8 cellular contexts compared by ENCODE assay signal in the genomic region with DNA sequence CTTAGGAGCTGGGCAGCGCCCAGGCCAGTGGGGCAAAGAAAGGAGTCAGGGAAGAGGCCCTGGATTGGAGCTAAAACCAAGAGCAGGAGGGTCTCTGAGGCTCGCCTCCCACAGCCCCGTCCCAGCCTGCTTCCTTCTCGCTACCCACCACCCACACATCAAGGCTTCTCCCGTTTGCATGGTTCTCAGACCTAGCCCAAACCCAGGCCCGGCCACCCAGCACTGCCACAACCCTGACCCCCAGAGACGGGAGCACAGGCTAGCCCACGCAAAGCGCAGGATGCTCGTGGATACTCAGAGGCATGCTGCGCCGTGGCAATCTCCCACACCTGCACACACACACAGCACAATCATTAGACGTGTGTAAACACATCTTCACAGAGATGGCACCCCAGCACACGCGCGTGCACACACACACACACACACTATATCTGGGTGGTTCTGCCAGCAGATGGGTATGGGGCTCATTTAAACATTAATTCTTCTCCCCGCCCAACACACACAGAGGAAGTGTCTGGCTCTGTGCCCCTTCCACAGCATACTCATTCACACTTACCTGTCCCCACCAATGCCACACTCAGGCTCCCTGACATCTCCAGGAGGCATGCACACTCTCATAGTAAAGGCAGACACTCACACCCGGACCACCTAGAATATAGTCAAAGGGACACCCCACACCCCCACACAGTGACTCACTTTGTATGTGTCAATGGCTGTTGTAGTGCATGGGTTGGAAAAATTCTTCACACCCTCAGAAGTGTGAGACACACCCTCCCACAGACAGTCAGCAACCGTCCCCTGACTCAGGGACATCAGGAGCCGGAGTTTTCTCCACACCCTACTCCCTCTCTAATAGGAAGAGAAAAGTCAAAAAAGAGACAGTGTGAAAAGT. TPM values are rescaled to one million over a fixed set of nuclear protein-coding genes. Genes with fewer than 3 reads are reported as not detected.
DNase-seq lines count a peak whose midpoint lies in the region; ATAC-seq and TF ChIP-seq lines count a peak whose summit lies in the region.

No MANE protein-coding gene starts in this region.

- no peak overlapping the region for H2AK5ac ChIP-seq in neuronal stem cell (ENCODE audit: low read depth, low read length)

- H2AFZ ChIP-seq in OCI-LY7 (ENCODE audit: low read length) (no peak overlapping the region), neuronal stem cell (ENCODE audit: low read length) (peak overlapping the region; percentile 99)

- H3K14ac ChIP-seq in neuronal stem cell (ENCODE audit: low read length) = no peak overlapping the region

- H4K91ac ChIP-seq in neuronal stem cell (ENCODE audit: low read depth, low read length, poor library complexity) = no peak overlapping the region

- H4K20me1 ChIP-seq in OCI-LY7 (ENCODE audit: insufficient read depth, low read length) = no peaks in the 10 kb centered on the region

- no peak overlapping the region for H3K4ac ChIP-seq in neuronal stem cell (ENCODE audit: low read length)

- WGBS in neuronal stem cell (ENCODE audit: extremely low coverage in 2 of 2, insufficient read length in 2 of 2, insufficient replicate concordance in 1 of 2), 2 donors = no CpG with 5 or more reads among the region's 20 CpGs
- WGBS in transverse colon (ENCODE audit: low coverage in 1 of 2), 2 donors = 37 to 40% methylated on average over 1 to 20 of the region's 20 CpGs

- TF ChIP-seq EP300 in transverse colon (IDR thresholded peaks at IDR 0.05; ENCODE audit: low read depth) = no peak

- in situ Hi-C loops in brain microvascular endothelial cell (cut with HindIII; ENCODE audit: low pct_ligation_motif_present, low sequenced_read_pairs) (no loop called here), transverse colon (cut with MboI; ENCODE audit: low pct_ligation_motif_present in 1 of 4, low pct_unique_long_range_greater_than_20kb in 1 of 4, low sequenced_read_pairs in 3 of 4) (no loop called here)

- H3K27me3 ChIP-seq in brain microvascular endothelial cell (replicated peaks) (no peaks in the 10 kb centered on the region), neuronal stem cell (ENCODE audit: control insufficient read depth in 3 of 3, insufficient read depth in 3 of 3, low read depth in 1 of 3, low read length in 3 of 3) (peaks cover 0 to 27% (median 0%) of the 10 kb centered on the region in 3 experiments), transverse colon (no peaks in the 10 kb centered on the region)

- H3K9me2 ChIP-seq in OCI-LY7 (ENCODE audit: insufficient read depth, low read length) = no peaks in the 10 kb centered on the region

- POLR2A ChIA-PET in OCI-LY7 (lab: Charles Lee) = interaction anchor here (0.6 to 1.4 kb wide), 2 partner anchors 11 to 38 kb away, joined by 3 read pairs; no protein-coding TSS in a partner anchor

- H4K8ac ChIP-seq in neuronal stem cell (ENCODE audit: low read depth, low read length) = no peak overlapping the region

- H3K36me3 ChIP-seq in OCI-LY7 (ENCODE audit: insufficient read depth, low read length) (no peaks in the 10 kb centered on the region), brain microvascular endothelial cell (replicated peaks) (no peaks in the 10 kb centered on the region), neuronal stem cell (replicated peaks in 1 of 2; ENCODE audit: control insufficient read depth in 2 of 2, insufficient read depth in 2 of 2, low read length in 2 of 2) (no peaks in the 10 kb centered on the region), transverse colon (no peaks in the 10 kb centered on the region)

- H3K4me1 ChIP-seq in OCI-LY7 (ENCODE audit: insufficient read depth, low read length, poor library complexity, severe bottlenecking) (peaks cover 31% of the 10 kb centered on the region), neuronal stem cell (ENCODE audit: control insufficient read depth in 2 of 2, insufficient read depth in 1 of 2, low read depth in 1 of 2, low read length in 2 of 2) (peaks cover 7% of the 10 kb centered on the region in 2 donors), transverse colon (peaks cover 7 to 15% (median 12%) of the 10 kb centered on the region in 4 donors)

- BruUV-seq in OCI-LY7 (replicated peaks; lab: Mats Ljungman, UMichigan) = no TSS peak

- no peak overlapping the region for H2BK15ac ChIP-seq in neuronal stem cell (ENCODE audit: low read length)

- no peak overlapping the region for H2BK5ac ChIP-seq in neuronal stem cell (ENCODE audit: low read length)

- H3K79me2 ChIP-seq in OCI-LY7 (ENCODE audit: insufficient read depth, low read depth, low read length) = no peaks in the 10 kb centered on the region

- peak overlapping the region; percentile 70 for H3K4me3 ChIP-seq in OCI-LY7 (ENCODE audit: low read depth, low read length, poor library complexity, severe bottlenecking)
- H3K4me3 ChIP-seq in brain microvascular endothelial cell (ENCODE audit: low read depth, low read length) = peak overlapping the region; percentile 56
- peak overlapping the region; percentile 27 to 55 for H3K4me3 ChIP-seq in neuronal stem cell (ENCODE audit: low read length in 2 of 2)
- H3K4me3 ChIP-seq in transverse colon = peak overlapping the region in 3 of 4 donors; percentile 40 to 66 (median 62)

- H3K9ac ChIP-seq in neuronal stem cell (ENCODE audit: low read depth, low read length, poor library complexity) = no peak overlapping the region

- H3K4me2 ChIP-seq in OCI-LY7 (ENCODE audit: low read length) (peak overlapping the region; percentile 94), neuronal stem cell (ENCODE audit: insufficient read depth, low read length, poor library complexity, severe bottlenecking) (peak overlapping the region; percentile 98)

- H2BK120ac ChIP-seq in neuronal stem cell (ENCODE audit: low read depth, low read length) = no peak overlapping the region

- intact Hi-C loops in OCI-LY7 (cut with micrococcal nuclease; ENCODE audit: unreplicated experiment) (no loop called here), transverse colon (cut with DNase I; ENCODE audit: low total_unique reads) (no loop called here)

- TF ChIP-seq POLR2A in transverse colon (IDR thresholded peaks at IDR 0.05) = no peak

- H2BK12ac ChIP-seq in neuronal stem cell (ENCODE audit: low read length) = no peak overlapping the region

- CTCF ChIA-PET in OCI-LY7 (lab: Charles Lee; ENCODE audit: unreplicated experiment) = interaction anchor here (1.1 kb wide), 1 partner anchor 37 kb away, joined by 3 read pairs; no protein-coding TSS in a partner anchor

- H3K18ac ChIP-seq in neuronal stem cell (ENCODE audit: low read length) = no peak overlapping the region

- H3K79me1 ChIP-seq in neuronal stem cell (ENCODE audit: low read depth, low read length) = no peaks in the 10 kb centered on the region

- H3K9me3 ChIP-seq in OCI-LY7 (ENCODE audit: low read length) = no peaks in the 10 kb centered on the region
- H3K9me3 ChIP-seq in neuronal stem cell (replicated peaks in 1 of 2; ENCODE audit: control insufficient read depth in 2 of 2, insufficient read depth in 1 of 2, low read depth in 1 of 2, low read length in 2 of 2) = no peaks in the 10 kb centered on the region
- no peaks in the 10 kb centered on the region for H3K9me3 ChIP-seq in transverse colon

- H3K27ac ChIP-seq in OCI-LY7 (ENCODE audit: low read depth, low read length, poor library complexity, severe bottlenecking) = no peak overlapping the region
- no peak overlapping the region for H3K27ac ChIP-seq in brain microvascular endothelial cell
- H3K27ac ChIP-seq in neuronal stem cell (replicated peaks; ENCODE audit: low read length) = no peak overlapping the region
- H3K27ac ChIP-seq in transverse colon = no peak overlapping the region

- ATAC-seq in GM21390 (IDR thresholded peaks at IDR 0.05; ENCODE audit: unreplicated experiment) (no peak), GM18909 (IDR thresholded peaks at IDR 0.05; ENCODE audit: poor library complexity, unreplicated experiment) (no peak)

- peak; percentile 2 for DNase-seq in 8988T
- DNase-seq in OCI-LY7 (ENCODE audit: low spot score) = no peak
- DNase-seq in brain microvascular endothelial cell = no peak
- DNase-seq in neuronal stem cell (ENCODE audit: low spot score) = no peak
- DNase-seq in transverse colon = no peak
- DNase-seq in COLO668 (lab: John Stamatoyannopoulos, UW; ENCODE audit: unreplicated experiment) = no peak

- H3K23ac ChIP-seq in neuronal stem cell (ENCODE audit: low read depth, low read length, poor library complexity) = no peak overlapping the region

- no peak for TF ChIP-seq CTCF in OCI-LY7 (conservative IDR thresholded peaks at IDR 0.05; ENCODE audit: low read length)
- no peak for TF ChIP-seq CTCF in brain microvascular endothelial cell (IDR thresholded peaks at IDR 0.05; ENCODE audit: low read depth, low read length, missing control alignments)
- no peak for TF ChIP-seq CTCF in transverse colon (IDR thresholded peaks at IDR 0.05)

RNA-seq across cellular contexts. Expression of a gene that starts 1.1 kb away (rescaled TPM):
- total RNA-seq in OCI-LY7 (2014; rRNA removed; shearing (Covaris generic)) = 0.03 and 0.32 TPM in 2 replicates
- 0.21 TPM in 1 of 2 replicates, not detected in the other for total RNA-seq in OCI-LY7 (2022)
- polyA plus RNA-seq in neuronal stem cell (2013, experiment 1 of 2) = 0.96 TPM
- polyA plus RNA-seq in neuronal stem cell (2013, experiment 2 of 2) = 0.98 TPM
- 1 to 10 TPM in 3 of 4 donors, under 1 TPM in 1; 0.20 to 4.1 (median 3.0) TPM for total RNA-seq in transverse colon

RNA-seq across cellular contexts. Expression of a gene that starts 18.5 kb away (rescaled TPM):
- 0.10 TPM in 1 of 2 replicates, not detected in the other for total RNA-seq in OCI-LY7 (2014; rRNA removed; shearing (Covaris generic))
- not detected in 2 replicates for total RNA-seq in OCI-LY7 (2022)
- not detected for polyA plus RNA-seq in neuronal stem cell (2013, experiment 1 of 2)
- not detected for polyA plus RNA-seq in neuronal stem cell (2013, experiment 2 of 2)
- 1 to 10 TPM in 1 of 4 donors, not detected in 3; 3.4 TPM for total RNA-seq in transverse colon

RNA-seq across cellular contexts. Expression of a gene that starts 41.2 kb away (rescaled TPM):
- 33.7 and 43.6 TPM in 2 replicates for total RNA-seq in OCI-LY7 (2014; rRNA removed; shearing (Covaris generic))
- 130 TPM in 2 replicates for total RNA-seq in OCI-LY7 (2022)
- 15.2 TPM for polyA plus RNA-seq in neuronal stem cell (2013, experiment 1 of 2)
- 15.1 TPM for polyA plus RNA-seq in neuronal stem cell (2013, experiment 2 of 2)
- total RNA-seq in transverse colon = 100 to 1,000 TPM in 3 of 4 donors, 10 to 100 TPM in 1; 74.4 to 238 (median 130) TPM
